ENCODE assay signal across 15 cellular contexts in the genomic region with DNA sequence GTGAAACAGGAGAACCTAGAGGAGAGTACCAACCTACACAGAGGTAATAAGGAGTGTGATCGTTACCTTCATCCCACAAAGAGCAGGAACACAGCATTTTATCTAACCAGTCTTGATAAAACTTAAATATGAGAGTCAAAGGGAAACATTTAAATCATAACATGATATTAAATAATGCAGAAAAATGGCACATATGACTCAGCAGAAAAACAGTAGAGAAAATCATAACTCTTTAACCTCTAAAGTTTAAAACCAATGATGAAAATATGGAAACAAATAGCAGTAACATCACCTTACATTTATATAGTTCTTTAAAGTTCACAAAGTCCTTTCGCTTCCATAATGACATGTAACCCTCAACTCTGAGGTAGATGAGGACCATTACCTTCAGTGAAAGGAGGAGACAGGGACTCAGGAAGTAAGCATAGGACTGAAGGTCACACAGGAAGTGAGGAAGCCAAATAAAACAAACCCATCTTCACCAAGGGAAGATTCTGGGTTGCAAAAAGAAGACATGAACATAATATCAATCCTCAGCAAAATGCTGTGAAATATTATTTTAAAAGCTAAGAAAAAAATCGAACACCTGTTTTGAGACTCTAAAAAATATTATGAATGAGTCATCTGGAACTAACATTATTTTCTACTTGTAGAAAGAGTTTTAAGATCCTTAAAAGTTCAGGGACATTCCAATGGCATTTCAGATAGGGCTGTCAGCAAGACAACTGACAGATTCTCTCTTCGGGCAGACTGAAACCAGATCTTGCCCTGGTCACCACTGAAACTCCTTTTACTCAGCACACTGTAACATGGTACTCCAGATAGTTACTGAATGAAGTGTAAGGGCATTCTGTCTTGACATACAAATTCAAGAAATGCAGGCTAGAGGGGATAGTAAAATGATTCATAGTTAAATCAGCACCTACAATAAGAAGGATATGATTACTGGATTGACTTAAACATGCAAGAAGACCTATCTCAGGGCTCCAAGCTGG.
DNase-seq lines count a peak whose midpoint lies in the region; ATAC-seq, FAIRE-seq and TF ChIP-seq lines count a peak whose summit lies in the region.
"Had no signal": no experiment of that assay in that cellular context is flagged by ENCODE, and none has a peak within 500 bp of the region (broad histone marks: within the 10 kb centered on the region; RNA-seq: fewer than 3 reads in every experiment).

No MANE protein-coding gene starts in this region.

- no peak overlapping the region for H2AFZ ChIP-seq in astrocyte (ENCODE audit: low read depth, low read length)

- no peaks in the 10 kb centered on the region for H3K27me3 ChIP-seq in astrocyte (ENCODE audit: insufficient read depth, low read length)
- H3K27me3 ChIP-seq in gastrocnemius medialis = no peaks in the 10 kb centered on the region
- H3K27me3 ChIP-seq: tibial nerve had no signal

- POLR2A ChIA-PET in activated CD8-positive, alpha-beta T cell treated with anti-CD3 and anti-CD28 coated beads for 36 hours (lab: Charles Lee) = no interaction called here
- POLR2A ChIA-PET in activated CD8-positive, alpha-beta T cell treated with anti-CD3 and anti-CD28 coated beads, Interleukin-2, amount 10 ng/mL, durations not matched to agents 7 days and 5 days (lab: Charles Lee) = no interaction called here

- H3K27me3 Mint-ChIP-seq in activated CD8-positive, alpha-beta T cell treated with anti-CD3 and anti-CD28 coated beads for 36 hours = peaks cover 6% of the 10 kb centered on the region
- H3K27me3 Mint-ChIP-seq in activated CD8-positive, alpha-beta T cell treated with anti-CD3 and anti-CD28 coated beads, Interleukin-2, amount 10 ng/mL, durations not matched to agents 7 days and 5 days (ENCODE audit: low read depth) = peaks cover 7% of the 10 kb centered on the region
- no peaks in the 10 kb centered on the region for H3K27me3 Mint-ChIP-seq in astrocyte (ENCODE audit: low read depth, unreplicated experiment)

- H3K4me3 ChIP-seq in astrocyte (ENCODE audit: insufficient read depth, low read depth, low read length) (no peak overlapping the region), gastrocnemius medialis (no peak overlapping the region)
- H3K4me3 ChIP-seq: tibial nerve had no signal

- CTCF ChIA-PET in activated CD8-positive, alpha-beta T cell treated with anti-CD3 and anti-CD28 coated beads for 36 hours (lab: Charles Lee) = no interaction called here
- CTCF ChIA-PET in activated CD8-positive, alpha-beta T cell treated with anti-CD3 and anti-CD28 coated beads, Interleukin-2, amount 10 ng/mL, durations not matched to agents 7 days and 5 days (lab: Charles Lee) = interaction anchor here (0.9 kb wide), 1 partner anchor 150 kb away, joined by 3 read pairs; no protein-coding TSS in a partner anchor

- intact Hi-C loops in activated CD8-positive, alpha-beta T cell treated with anti-CD3 and anti-CD28 coated beads for 36 hours (cut with micrococcal nuclease) = no loop called here
- intact Hi-C loops in gastrocnemius medialis (cut with DNase I; ENCODE audit: low total_unique reads) = no loop called here

- H4K20me1 ChIP-seq in astrocyte (ENCODE audit: insufficient read depth, low read length) = no peaks in the 10 kb centered on the region

- no peaks in the 10 kb centered on the region for H3K79me2 ChIP-seq in astrocyte (ENCODE audit: insufficient read depth, low read length)

- H3K9me3 ChIP-seq in astrocyte (ENCODE audit: insufficient read depth, low read depth, low read length) (no peaks in the 10 kb centered on the region), gastrocnemius medialis (no peaks in the 10 kb centered on the region)
- H3K9me3 ChIP-seq: tibial nerve had no signal

- ATAC-seq in activated CD8-positive, alpha-beta T cell treated with anti-CD3 and anti-CD28 coated beads for 36 hours = peak; percentile 51
- ATAC-seq in activated CD8-positive, alpha-beta T cell treated with anti-CD3 and anti-CD28 coated beads, Interleukin-2, amount 10 ng/mL, durations not matched to agents 7 days and 5 days = no peak
- peak; percentile 56 for ATAC-seq in HG02938 (IDR thresholded peaks at IDR 0.05; ENCODE audit: unreplicated experiment)
- ATAC-seq in gastrocnemius medialis = peak; percentile 58 to 90
- no peak for ATAC-seq in activated CD4-positive, CD25-positive, alpha-beta regulatory T cell treated with anti-CD3 and anti-CD28 coated beads, Interleukin-2, amount 50 U/mL, for 24 hours
- ATAC-seq: Panc1 had no signal

- TF ChIP-seq CTCF in activated CD8-positive, alpha-beta T cell treated with anti-CD3 and anti-CD28 coated beads for 36 hours (IDR thresholded peaks at IDR 0.05) = no peak
- TF ChIP-seq CTCF in astrocyte (IDR thresholded peaks at IDR 0.05; ENCODE audit: insufficient read depth, low read depth, low read length) (no peak), gastrocnemius medialis (IDR thresholded peaks at IDR 0.05 in 4 of 5, conservative IDR thresholded peaks at IDR 0.05 in 1 of 5) (no peak)

- FAIRE-seq in astrocyte (lab: Jason Lieb, UNC) = peak; percentile 43
- FAIRE-seq: GM18507 had no signal

- H3K27ac ChIP-seq in astrocyte (ENCODE audit: low read depth, low read length) = no peak overlapping the region
- no peak overlapping the region for H3K27ac ChIP-seq in gastrocnemius medialis
- H3K27ac ChIP-seq: tibial nerve had no signal

- in situ Hi-C loops in gastrocnemius medialis (cut with MboI; ENCODE audit: low sequenced_read_pairs in 4 of 4) = no loop called here

- no peaks in the 10 kb centered on the region for H3K9me3 Mint-ChIP-seq in activated CD8-positive, alpha-beta T cell treated with anti-CD3 and anti-CD28 coated beads for 36 hours
- no peaks in the 10 kb centered on the region for H3K9me3 Mint-ChIP-seq in activated CD8-positive, alpha-beta T cell treated with anti-CD3 and anti-CD28 coated beads, Interleukin-2, amount 10 ng/mL, durations not matched to agents 7 days and 5 days (ENCODE audit: insufficient read depth)
- H3K9me3 Mint-ChIP-seq in astrocyte (ENCODE audit: unreplicated experiment) = no peaks in the 10 kb centered on the region
- H3K9me3 Mint-ChIP-seq: activated T-helper 1 cell treated with anti-CD3 and anti-CD28 coated beads, Interleukin-12 subunit alpha, Interleukin-12 subunit beta, Interleukin-2, Interleukin-4 antibody, amounts not matched to agents 30 ng/mL and 10 ng/mL and 1 ng/mL, durations not matched to agents 14 hours and 24 hours and 36 hours had no signal

- H3K4me3 Mint-ChIP-seq in activated CD8-positive, alpha-beta T cell treated with anti-CD3 and anti-CD28 coated beads for 36 hours = no peak overlapping the region
- no peak overlapping the region for H3K4me3 Mint-ChIP-seq in activated CD8-positive, alpha-beta T cell treated with anti-CD3 and anti-CD28 coated beads, Interleukin-2, amount 10 ng/mL, durations not matched to agents 7 days and 5 days
- no peak overlapping the region for H3K4me3 Mint-ChIP-seq in astrocyte (ENCODE audit: unreplicated experiment)
- H3K4me3 Mint-ChIP-seq: activated T-helper 1 cell treated with anti-CD3 and anti-CD28 coated beads, Interleukin-12 subunit alpha, Interleukin-12 subunit beta, Interleukin-2, Interleukin-4 antibody, amounts not matched to agents 30 ng/mL and 10 ng/mL and 1 ng/mL, durations not matched to agents 14 hours and 24 hours and 36 hours had no signal

- H3K36me3 ChIP-seq in astrocyte (ENCODE audit: insufficient read depth, low read length) = no peaks in the 10 kb centered on the region
- H3K36me3 ChIP-seq in gastrocnemius medialis = no peaks in the 10 kb centered on the region

- H3K36me3 Mint-ChIP-seq in activated CD8-positive, alpha-beta T cell treated with anti-CD3 and anti-CD28 coated beads for 36 hours (ENCODE audit: low read depth) = no peaks in the 10 kb centered on the region
- no peaks in the 10 kb centered on the region for H3K36me3 Mint-ChIP-seq in activated CD8-positive, alpha-beta T cell treated with anti-CD3 and anti-CD28 coated beads, Interleukin-2, amount 10 ng/mL, durations not matched to agents 7 days and 5 days (ENCODE audit: low read depth)
- peaks cover 2% of the 10 kb centered on the region for H3K36me3 Mint-ChIP-seq in astrocyte (ENCODE audit: low read depth, unreplicated experiment)

- no peak for DNase-seq in activated CD8-positive, alpha-beta T cell treated with anti-CD3 and anti-CD28 coated beads for 36 hours
- no peak for DNase-seq in activated CD8-positive, alpha-beta T cell treated with anti-CD3 and anti-CD28 coated beads, Interleukin-2, amount 10 ng/mL, durations not matched to agents 7 days and 5 days
- no peak for DNase-seq in astrocyte (ENCODE audit: low read depth)
- no peak for DNase-seq in gastrocnemius medialis
- no peak for DNase-seq in glomerular visceral epithelial cell (ENCODE audit: extremely low spot score)
- DNase-seq in stimulated activated CD4-positive, alpha-beta T cell treated with anti-CD3 and anti-CD28 coated beads, Interleukin-15, amount 100 ng/mL, for 24 hours = no peak
- DNase-seq: DND-41, foreskin melanocyte, NCI-H2107 had no signal

- no peak for TF ChIP-seq POLR2A in gastrocnemius medialis (IDR thresholded peaks at IDR 0.05)

- H3K27ac Mint-ChIP-seq in activated CD8-positive, alpha-beta T cell treated with anti-CD3 and anti-CD28 coated beads for 36 hours = no peak overlapping the region
- H3K27ac Mint-ChIP-seq in activated CD8-positive, alpha-beta T cell treated with anti-CD3 and anti-CD28 coated beads, Interleukin-2, amount 10 ng/mL, durations not matched to agents 7 days and 5 days = no peak overlapping the region
- no peak overlapping the region for H3K27ac Mint-ChIP-seq in astrocyte (ENCODE audit: unreplicated experiment)
- H3K27ac Mint-ChIP-seq: activated T-helper 1 cell treated with anti-CD3 and anti-CD28 coated beads, Interleukin-12 subunit alpha, Interleukin-12 subunit beta, Interleukin-2, Interleukin-4 antibody, amounts not matched to agents 30 ng/mL and 10 ng/mL and 1 ng/mL, durations not matched to agents 14 hours and 24 hours and 36 hours had no signal

- H3K9ac ChIP-seq in astrocyte (ENCODE audit: low read length) = no peak overlapping the region

- H3K4me2 ChIP-seq in astrocyte (ENCODE audit: low read length) = no peak overlapping the region

- H3K4me1 Mint-ChIP-seq in activated CD8-positive, alpha-beta T cell treated with anti-CD3 and anti-CD28 coated beads for 36 hours (ENCODE audit: low read depth) = peaks cover 4% of the 10 kb centered on the region
- no peaks in the 10 kb centered on the region for H3K4me1 Mint-ChIP-seq in activated CD8-positive, alpha-beta T cell treated with anti-CD3 and anti-CD28 coated beads, Interleukin-2, amount 10 ng/mL, durations not matched to agents 7 days and 5 days (ENCODE audit: low read depth)
- peaks cover 6% of the 10 kb centered on the region for H3K4me1 Mint-ChIP-seq in astrocyte (ENCODE audit: low read depth, unreplicated experiment)

- H3K4me1 ChIP-seq in astrocyte (ENCODE audit: insufficient read depth, low read length) (no peaks in the 10 kb centered on the region), gastrocnemius medialis (peaks cover 0 to 8% of the 10 kb centered on the region in 2 donors)
- H3K4me1 ChIP-seq: tibial nerve had no signal

Comparison
In these comparisons a context has a peak if more than half of its experiments do, and no peak if none do; other contexts are left out.
1. ATAC-seq: peak in activated CD8-positive, alpha-beta T cell treated with anti-CD3 and anti-CD28 coated beads for 36 hours (single experiment), HG02938 (single experiment) and gastrocnemius medialis (2 of 2); none in activated CD8-positive, alpha-beta T cell treated with anti-CD3 and anti-CD28 coated beads, Interleukin-2, amount 10 ng/mL, durations not matched to agents 7 days and 5 days (single experiment) and activated CD4-positive, CD25-positive, alpha-beta regulatory T cell treated with anti-CD3 and anti-CD28 coated beads, Interleukin-2, amount 50 U/mL, for 24 hours (0 of 2).